ENCODE assay signal across 8 cellular contexts in the genomic region with DNA sequence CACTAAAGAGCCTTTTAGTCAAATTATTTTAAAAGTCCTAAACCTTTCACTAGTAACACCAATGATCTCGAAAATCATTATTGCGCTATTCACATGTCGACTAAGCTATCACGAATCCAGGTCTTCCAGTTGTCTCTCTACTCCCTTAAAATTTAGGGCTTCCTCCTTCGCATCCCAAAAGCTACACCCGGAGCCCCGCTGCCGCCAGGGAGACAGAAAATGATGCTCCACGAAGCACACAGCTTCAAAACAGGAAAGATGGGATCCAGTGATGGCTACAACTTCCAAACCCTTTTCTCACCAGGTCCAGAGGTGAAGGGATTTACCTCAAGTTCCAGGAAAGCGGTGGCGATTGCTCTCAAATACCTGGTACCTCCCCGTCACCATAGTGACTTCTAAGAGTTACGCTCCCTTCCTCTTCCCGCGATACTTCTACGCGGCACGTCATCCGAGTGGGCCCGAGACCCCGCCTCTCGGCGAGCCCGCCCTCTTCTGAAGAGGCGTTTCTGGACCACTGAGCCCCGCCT. TPM values are rescaled to one million over a fixed set of nuclear protein-coding genes. Genes with fewer than 3 reads are reported as not detected.
DNase-seq lines count a peak whose midpoint lies in the region; ATAC-seq and TF ChIP-seq lines count a peak whose summit lies in the region.

Gene IFT80, minus strand, starts transcription at position 406 of the 527 bp plus-strand sequence. CDS start 14,625 bp downstream, outside the sequence.

- no peaks in the 10 kb centered on the region for H3K27me3 ChIP-seq in Panc1 (ENCODE audit: control insufficient read depth, insufficient read depth, low read length)
- H3K27me3 ChIP-seq in mucosa of rectum (ENCODE audit: control insufficient read depth in 2 of 2, insufficient read depth in 2 of 2, low read length in 2 of 2) = no peaks in the 10 kb centered on the region

- peak; percentile 93 for ATAC-seq in GM21723 (IDR thresholded peaks at IDR 0.05; ENCODE audit: unreplicated experiment)
- ATAC-seq in Panc1 = peak; percentile 95
- ATAC-seq in activated T-cell treated with anti-CD3 and anti-CD28 coated beads, Interleukin-2, amount 50 U/mL, for 4 hours = peak; percentile 94 to 95

- no peak for TF ChIP-seq CTCF in Panc1 (IDR thresholded peaks at IDR 0.05)

- H3K4me3 Mint-ChIP-seq in activated T-cell treated with anti-CD3 and anti-CD28 coated beads, Interleukin-2, amount 50 U/mL, for 4 hours = peak within 1 kb of the TSS; percentile 95

- peaks cover 14% of the 10 kb centered on the region for H3K36me3 Mint-ChIP-seq in activated T-cell treated with anti-CD3 and anti-CD28 coated beads, Interleukin-2, amount 50 U/mL, for 4 hours (ENCODE audit: insufficient read depth)

- H3K4me1 ChIP-seq in Panc1 (ENCODE audit: control insufficient read depth, insufficient read depth, low read length) (peaks cover 14% of the 10 kb centered on the region), mucosa of rectum (ENCODE audit: control insufficient read depth in 2 of 2, insufficient read depth in 2 of 2, low read length in 2 of 2) (peaks cover 9 to 13% of the 10 kb centered on the region in 2 donors)

- H3K27ac ChIP-seq in Panc1 (ENCODE audit: low read length) (peak within 1 kb of the TSS; percentile 100), mucosa of rectum (ENCODE audit: low read depth in 2 of 2, low read length in 2 of 2) (peak within 1 kb of the TSS; percentile 86 to 92)

- POLR2A ChIA-PET in Panc1 (lab: Charles Lee) = no interaction called here

- in situ Hi-C loops in Panc1 (cut with HindIII; ENCODE audit: low pct_unique_long_range_greater_than_20kb, low sequenced_read_pairs) = no loop called here

- H3K9me3 ChIP-seq in Panc1 (ENCODE audit: control insufficient read depth, insufficient read depth, low read depth, low read length) (no peaks in the 10 kb centered on the region), mucosa of rectum (ENCODE audit: control insufficient read depth in 2 of 2, low read length in 2 of 2) (no peaks in the 10 kb centered on the region)

- CTCF ChIA-PET in Panc1 (lab: Charles Lee) = no interaction called here

- TF ChIP-seq POLR2A in erythroblast (IDR thresholded peaks at IDR 0.05; ENCODE audit: low read length) = no peak

- H3K4me3 ChIP-seq in Panc1 (ENCODE audit: low read depth in 2 of 2, low read length in 2 of 2) (peak within 1 kb of the TSS; percentile 71 to 99), mucosa of rectum (ENCODE audit: low read length in 2 of 2) (peak within 1 kb of the TSS; percentile 82 to 100)

- peaks cover 40% of the 10 kb centered on the region for H3K4me1 Mint-ChIP-seq in activated T-cell treated with anti-CD3 and anti-CD28 coated beads, Interleukin-2, amount 50 U/mL, for 4 hours (ENCODE audit: low read depth)

- H3K36me3 ChIP-seq in Panc1 (ENCODE audit: control insufficient read depth, insufficient read depth, low read length) (peaks cover 18% of the 10 kb centered on the region), mucosa of rectum (ENCODE audit: control insufficient read depth in 2 of 2, insufficient read depth in 2 of 2, low read length in 2 of 2) (no peaks in the 10 kb centered on the region)

- no peaks in the 10 kb centered on the region for H3K9me3 Mint-ChIP-seq in activated T-cell treated with anti-CD3 and anti-CD28 coated beads, Interleukin-2, amount 50 U/mL, for 4 hours

- intact Hi-C loops in Panc1 (cut with micrococcal nuclease; ENCODE audit: unreplicated experiment) = no loop called here

- DNase-seq in DMS 273 treated with DMSO at 0.1 percent for 48 hours (lab: John Stamatoyannopoulos, UW) (peak; percentile 93), KG1 (lab: John Stamatoyannopoulos, UW) (peak; percentile 99), Panc1 (ENCODE audit: low read depth, low spot score) (peak; percentile 85), erythroblast (lab: John Stamatoyannopoulos, UW) (peak; percentile 97 to 98)
- peak; percentile 96 for DNase-seq in activated T-cell treated with anti-CD3 and anti-CD28 coated beads, Interleukin-2, amount 50 U/mL, for 4 hours
- DNase-seq in stimulated activated CD8-positive, alpha-beta memory T cell treated with anti-CD3 and anti-CD28 coated beads, Interleukin-4, amount 100 ng/mL, for 48 hours = peak; percentile 97

- H3K27me3 Mint-ChIP-seq in activated T-cell treated with anti-CD3 and anti-CD28 coated beads, Interleukin-2, amount 50 U/mL, for 4 hours (ENCODE audit: low read depth) = peaks cover 3% of the 10 kb centered on the region

- no TSS peak for BruUV-seq in Panc1 (replicated peaks; lab: Mats Ljungman, UMichigan)

- H3K9ac ChIP-seq in mucosa of rectum (ENCODE audit: low read depth in 1 of 2, low read length in 2 of 2) = peak within 1 kb of the TSS; percentile 81 to 93

RNA-seq across cellular contexts. Expression of gene IFT80, which starts in this region (rescaled TPM):
- 35.1 TPM for total RNA-seq in Panc1 (2021; ENCODE audit: unreplicated experiment)
- polyA plus RNA-seq in Panc1 (2012; ENCODE audit: insufficient read length) = 19.5 TPM
- 10 to 100 TPM in 1 of 3 donors, 1 to 10 TPM in 2; 5.5 to 10.1 (median 6.5) TPM for total RNA-seq in activated T-cell treated with anti-CD3 and anti-CD28 coated beads, Interleukin-2, amount 50 U/mL, for 4 hours

Comparison
In these comparisons a context has a peak if more than half of its experiments do, and no peak if none do; other contexts are left out.
1. Peak in every context shown above with its lines: DNase-seq, ATAC-seq, H3K4me3 ChIP-seq and H3K27ac ChIP-seq.